In genomic region chr7:146690987-146691386, GRCh38 we compare ENCODE assay signal across 24 cellular contexts.
DNase-seq lines count a peak whose midpoint lies in the region; ATAC-seq, FAIRE-seq and TF ChIP-seq lines count a peak whose summit lies in the region.
"Had no signal": no experiment of that assay in that cellular context is flagged by ENCODE, and none has a peak within 500 bp of the region (broad histone marks: within the 10 kb centered on the region; RNA-seq: fewer than 3 reads in every experiment).

No MANE protein-coding gene starts in this region.

- TF ChIP-seq POLR2A in HepG2 (IDR thresholded peaks at IDR 0.05; ENCODE audit: insufficient read depth in 1 of 2, low read depth in 2 of 2, low read length in 2 of 2) (no peak), right lobe of liver (IDR thresholded peaks at IDR 0.05) (no peak), IMR-90 (IDR thresholded peaks at IDR 0.05; ENCODE audit: low read depth, low read length) (no peak), H1 (IDR thresholded peaks at IDR 0.05; ENCODE audit: control extremely low read depth in 1 of 2, low read depth in 2 of 2, low read length in 2 of 2) (no peak)

- H2BK120ac ChIP-seq in IMR-90 (ENCODE audit: low read depth, low read length) (no peak overlapping the region), H1 (replicated peaks; ENCODE audit: low read depth, low read length) (no peak overlapping the region)

- H3K4me1 ChIP-seq in HepG2 (ENCODE audit: insufficient read depth, low read length), result no peaks in the 10 kb centered on the region
- no peaks in the 10 kb centered on the region for H3K4me1 ChIP-seq in right lobe of liver
- no peaks in the 10 kb centered on the region for H3K4me1 ChIP-seq in IMR-90 (ENCODE audit: control insufficient read depth, insufficient read depth, low read length)
- H3K4me1 ChIP-seq in PC-9 (replicated peaks; ENCODE audit: insufficient read depth), result no peaks in the 10 kb centered on the region
- no peaks in the 10 kb centered on the region for H3K4me1 ChIP-seq in H1 (replicated peaks in 1 of 4; ENCODE audit: control insufficient read depth in 3 of 4, insufficient read depth in 4 of 4, low read length in 3 of 4)
- H3K4me1 ChIP-seq: Caco-2 had no signal

- H2BK15ac ChIP-seq in IMR-90 (ENCODE audit: low read depth, low read length) (no peak overlapping the region), H1 (ENCODE audit: low read length) (no peak overlapping the region)

- peaks cover 0 to 6% of the 10 kb centered on the region in 2 donors for H3K9me3 Mint-ChIP-seq in stimulated activated naive CD8-positive, alpha-beta T cell treated with anti-CD3 and anti-CD28 coated beads, Interleukin-15, amount 100 ng/mL, for 72 hours
- H3K9me3 Mint-ChIP-seq: CD4-positive, alpha-beta T cell had no signal

- peaks cover 84% of the 10 kb centered on the region for H3K9me3 ChIP-seq in HepG2 (ENCODE audit: low read length)
- H3K9me3 ChIP-seq in right lobe of liver, result no peaks in the 10 kb centered on the region
- no peaks in the 10 kb centered on the region for H3K9me3 ChIP-seq in IMR-90 (ENCODE audit: control insufficient read depth, insufficient read depth, low read length)
- no peaks in the 10 kb centered on the region for H3K9me3 ChIP-seq in PC-9 (ENCODE audit: insufficient read depth, low read depth)
- H3K9me3 ChIP-seq in H1 (ENCODE audit: insufficient read depth in 2 of 2, low read depth in 1 of 2, low read length in 1 of 2), result no peaks in the 10 kb centered on the region
- H3K9me3 ChIP-seq: BLaER1 treated with 17β-estradiol and CSF1 and Interleukin-3, amounts not matched to agents 10 nM and 100 nM; Caco-2 had no signal

- no peaks in the 10 kb centered on the region for H3K79me2 ChIP-seq in HepG2 (ENCODE audit: insufficient read depth, low read length)
- no peaks in the 10 kb centered on the region for H3K79me2 ChIP-seq in PC-9 (ENCODE audit: low read depth)
- no peaks in the 10 kb centered on the region for H3K79me2 ChIP-seq in H1 (ENCODE audit: control insufficient read depth in 1 of 2, insufficient read depth in 2 of 2, low read length in 2 of 2)

- H3K4ac ChIP-seq in IMR-90 (ENCODE audit: low read depth, low read length), result no peak overlapping the region
- no peak overlapping the region for H3K4ac ChIP-seq in H1 (replicated peaks; ENCODE audit: insufficient read length, low read depth, low read length)

- no peaks in the 10 kb centered on the region for H3K9me1 ChIP-seq in IMR-90 (ENCODE audit: insufficient read depth, low read length)

- dilution Hi-C loops in IMR-90 (cut with HindIII; ENCODE audit: low sequenced_read_pairs, unreplicated experiment), result no loop called here

- WGBS in HepG2 (ENCODE audit: low lambda C conversion rate), result 3% methylated on average over 3 of the region's 3 CpGs
- 52% methylated on average over 3 of the region's 3 CpGs for WGBS in right lobe of liver (ENCODE audit: insufficient coverage, low coverage, low lambda C conversion rate, missing lambda C conversion rate)
- WGBS in IMR-90 (ENCODE audit: extremely low coverage in 2 of 2, insufficient read length in 1 of 2), 2 experiments, result no CpG with 5 or more reads among the region's 3 CpGs
- WGBS in H1 (ENCODE audit: extremely low coverage in 1 of 2, insufficient coverage in 1 of 2, insufficient read length in 1 of 2, insufficient replicate concordance in 2 of 2, low coverage in 1 of 2, low lambda C conversion rate in 2 of 2, missing lambda C conversion rate in 1 of 2), 2 experiments, result 92% methylated on average over 3 of the region's 3 CpGs; no CpG with 5 or more reads in 1 of the 2 experiments

- no peaks in the 10 kb centered on the region for H4K20me1 ChIP-seq in HepG2 (ENCODE audit: insufficient read depth, low read length)
- H4K20me1 ChIP-seq in IMR-90 (ENCODE audit: insufficient read depth, low read length), result no peaks in the 10 kb centered on the region
- H4K20me1 ChIP-seq in PC-9 (ENCODE audit: insufficient read depth), result no peaks in the 10 kb centered on the region
- no peaks in the 10 kb centered on the region for H4K20me1 ChIP-seq in H1 (replicated peaks in 1 of 2; ENCODE audit: control insufficient read depth in 1 of 2, insufficient read depth in 2 of 2, low read length in 2 of 2)
- H4K20me1 ChIP-seq: BLaER1 treated with 17β-estradiol and CSF1 and Interleukin-3, amounts not matched to agents 10 nM and 100 nM had no signal

- no peak for TF ChIP-seq CTCF in HepG2 (CRISPR knock-in tag; IDR thresholded peaks at IDR 0.05)
- no peak for TF ChIP-seq CTCF in right lobe of liver (IDR thresholded peaks at IDR 0.05)
- TF ChIP-seq CTCF in IMR-90 (conservative IDR thresholded peaks at IDR 0.05; ENCODE audit: low read depth, low read length), result no peak
- TF ChIP-seq CTCF in PC-9 (conservative IDR thresholded peaks at IDR 0.05), result no peak
- TF ChIP-seq CTCF in H1 (IDR thresholded peaks at IDR 0.05; ENCODE audit: control extremely low read depth in 1 of 3, insufficient read depth in 1 of 3, low read depth in 1 of 3, low read length in 3 of 3), result no peak

- H3K18ac ChIP-seq in IMR-90 (ENCODE audit: low read depth, low read length) (no peak overlapping the region), H1 (ENCODE audit: extremely low read depth, low read length) (no peak overlapping the region)

- no peak overlapping the region for H3K23ac ChIP-seq in IMR-90 (ENCODE audit: low read depth, low read length)
- no peak overlapping the region for H3K23ac ChIP-seq in H1 (ENCODE audit: insufficient read length)

- no peak overlapping the region for H4K5ac ChIP-seq in IMR-90 (ENCODE audit: low read depth, low read length)
- no peak overlapping the region for H4K5ac ChIP-seq in H1 (ENCODE audit: insufficient read length, low read depth, low read length)

- no peak for ATAC-seq in HepG2
- ATAC-seq in right lobe of liver, result no peak
- ATAC-seq in IMR-90 (ENCODE audit: low read depth), result no peak
- no peak for ATAC-seq in stimulated activated naive CD8-positive, alpha-beta T cell treated with anti-CD3 and anti-CD28 coated beads, Interleukin-15, amount 100 ng/mL, for 72 hours
- ATAC-seq: CD8-positive, alpha-beta T cell had no signal

- no peak overlapping the region for H4K8ac ChIP-seq in IMR-90 (ENCODE audit: low read depth in 2 of 2, low read length in 2 of 2)
- H4K8ac ChIP-seq in H1 (ENCODE audit: extremely low read depth, insufficient read depth, low read length), result no peak overlapping the region

- CTCF ChIA-PET in HepG2 (lab: Yijun Ruan, JAX; ENCODE audit: low intra/inter-chr PET ratio, low total read pairs) (no interaction called here), IMR-90 (lab: Yijun Ruan, JAX) (interaction anchor here (0.5 kb wide), 1 partner anchor 30 kb away, joined by 3 read pairs; no protein-coding TSS in a partner anchor), PC-9 (lab: Charles Lee) (no interaction called here), H1 (lab: Charles Lee; ENCODE audit: partially characterized antibody) (no interaction called here)

- TF ChIP-seq RAD21 in HepG2 (CRISPR knock-in tag; IDR thresholded peaks at IDR 0.05) (no peak), IMR-90 (IDR thresholded peaks at IDR 0.05; ENCODE audit: low read length) (no peak), H1 (IDR thresholded peaks at IDR 0.05 in 1 of 2, conservative IDR thresholded peaks at IDR 0.05 in 1 of 2; ENCODE audit: low read depth in 2 of 2, low read length in 2 of 2) (no peak)

- H3F3A ChIP-seq in PC-9 (ENCODE audit: insufficient read depth, low read depth), result no peaks in the 10 kb centered on the region

- H2BK5ac ChIP-seq in IMR-90 (ENCODE audit: low read depth, low read length, poor library complexity, severe bottlenecking) (no peak overlapping the region), H1 (ENCODE audit: low read depth, low read length) (no peak overlapping the region)

- H2AK5ac ChIP-seq in IMR-90 (ENCODE audit: low read depth, low read length) (no peak overlapping the region), H1 (ENCODE audit: low read depth, low read length) (no peak overlapping the region)

- no peak overlapping the region for H3K27ac Mint-ChIP-seq in stimulated activated naive CD8-positive, alpha-beta T cell treated with anti-CD3 and anti-CD28 coated beads, Interleukin-15, amount 100 ng/mL, for 72 hours
- H3K27ac Mint-ChIP-seq: B cell; CD4-positive, alpha-beta T cell; CD8-positive, alpha-beta T cell had no signal

- H4K91ac ChIP-seq in IMR-90 (ENCODE audit: insufficient read depth, low read depth, low read length), result no peak overlapping the region
- no peak overlapping the region for H4K91ac ChIP-seq in H1 (replicated peaks; ENCODE audit: insufficient read length, low read length)

- in situ Hi-C loops in HepG2 (cut with HindIII; ENCODE audit: extremely low pct_ligation_motif_present, low pct_unique_long_range_greater_than_20kb) (no loop called here), IMR-90 (cut with MboI; ENCODE audit: low sequenced_read_pairs) (no loop called here)

- H2AFZ ChIP-seq in HepG2 (ENCODE audit: low read length) (no peak overlapping the region), IMR-90 (replicated peaks; ENCODE audit: low read length, poor library complexity) (no peak overlapping the region), PC-9 (0 out of 2 replicates have a peak overlapping the region, but pooled peaks have one; percentile 40), H1 (ENCODE audit: low read length) (no peak overlapping the region)

- H2AK9ac ChIP-seq in IMR-90 (replicated peaks; ENCODE audit: low read depth, low read length, poor library complexity), result no peak overlapping the region

- BruUV-seq in HepG2 (replicated peaks; lab: Mats Ljungman, UMichigan) (no TSS peak), IMR-90 (replicated peaks; lab: Mats Ljungman, UMichigan) (no TSS peak), PC-9 (replicated peaks; lab: Mats Ljungman, UMichigan) (no TSS peak)

- no peak overlapping the region for H3K4me3 Mint-ChIP-seq in stimulated activated naive CD8-positive, alpha-beta T cell treated with anti-CD3 and anti-CD28 coated beads, Interleukin-15, amount 100 ng/mL, for 72 hours
- H3K4me3 Mint-ChIP-seq: B cell; CD4-positive, alpha-beta T cell; CD8-positive, alpha-beta T cell had no signal

- H3K23me2 ChIP-seq in H1 (ENCODE audit: low read depth, low read length), result no peaks in the 10 kb centered on the region

- H3K4me3 ChIP-seq in HepG2 (replicated peaks in 1 of 3; ENCODE audit: insufficient read depth in 1 of 3, low read depth in 2 of 3, low read length in 3 of 3), result no peak overlapping the region
- H3K4me3 ChIP-seq in right lobe of liver, result no peak overlapping the region
- no peak overlapping the region for H3K4me3 ChIP-seq in IMR-90 (ENCODE audit: insufficient read depth, low read depth, low read length)
- no peak overlapping the region for H3K4me3 ChIP-seq in PC-9
- no peak overlapping the region for H3K4me3 ChIP-seq in H1 (ENCODE audit: extremely low read depth in 1 of 4, insufficient read depth in 2 of 4, low read depth in 3 of 4, low read length in 4 of 4)
- H3K4me3 ChIP-seq: BLaER1 treated with 17β-estradiol and CSF1 and Interleukin-3, amounts not matched to agents 10 nM and 100 nM had no signal

- H2BK12ac ChIP-seq in H1 (ENCODE audit: low read depth, low read length), result no peak overlapping the region

- H2BK20ac ChIP-seq in IMR-90 (ENCODE audit: low read depth, low read length), result no peak overlapping the region
- H2BK20ac ChIP-seq in H1 (ENCODE audit: low read length), result no peak overlapping the region

- no peaks in the 10 kb centered on the region for H3K36me3 ChIP-seq in HepG2 (replicated peaks in 1 of 2; ENCODE audit: control insufficient read depth in 1 of 2, insufficient read depth in 2 of 2, low read length in 2 of 2)
- no peaks in the 10 kb centered on the region for H3K36me3 ChIP-seq in right lobe of liver
- no peaks in the 10 kb centered on the region for H3K36me3 ChIP-seq in IMR-90 (ENCODE audit: control insufficient read depth, insufficient read depth, low read length)
- no peaks in the 10 kb centered on the region for H3K36me3 ChIP-seq in PC-9 (ENCODE audit: low read depth)
- no peaks in the 10 kb centered on the region for H3K36me3 ChIP-seq in H1 (ENCODE audit: control insufficient read depth in 2 of 4, insufficient read depth in 4 of 4, low read length in 3 of 4)
- H3K36me3 ChIP-seq: BLaER1 treated with 17β-estradiol and CSF1 and Interleukin-3, amounts not matched to agents 10 nM and 100 nM had no signal

- H3K14ac ChIP-seq in IMR-90 (replicated peaks; ENCODE audit: low read depth, low read length), result no peak overlapping the region
- no peak overlapping the region for H3K14ac ChIP-seq in H1 (ENCODE audit: insufficient read length)

- H3K27me3 ChIP-seq in HepG2 (ENCODE audit: control insufficient read depth in 1 of 2, insufficient read depth in 2 of 2, low read length in 2 of 2) (no peaks in the 10 kb centered on the region), right lobe of liver (no peaks in the 10 kb centered on the region), IMR-90 (ENCODE audit: control insufficient read depth, insufficient read depth, low read length) (no peaks in the 10 kb centered on the region), PC-9 (ENCODE audit: insufficient read depth, low read depth) (no peaks in the 10 kb centered on the region), H1 (replicated peaks in 1 of 4; ENCODE audit: control insufficient read depth in 3 of 4, extremely low read depth in 1 of 4, insufficient read depth in 3 of 4, low read length in 3 of 4) (no peaks in the 10 kb centered on the region)
- H3K27me3 ChIP-seq: BLaER1 treated with 17β-estradiol and CSF1 and Interleukin-3, amounts not matched to agents 10 nM and 100 nM had no signal

- no peaks in the 10 kb centered on the region for H3K27me3 Mint-ChIP-seq in stimulated activated naive CD8-positive, alpha-beta T cell treated with anti-CD3 and anti-CD28 coated beads, Interleukin-15, amount 100 ng/mL, for 72 hours
- H3K27me3 Mint-ChIP-seq: B cell; CD4-positive, alpha-beta T cell had no signal

- TF ChIP-seq EP300 in HepG2 (IDR thresholded peaks at IDR 0.05; ENCODE audit: low read depth in 2 of 2, low read length in 2 of 2) (no peak), HepG2 (CRISPR knock-in tag; IDR thresholded peaks at IDR 0.05; ENCODE audit: borderline replicate concordance) (no peak), H1 (IDR thresholded peaks at IDR 0.05; ENCODE audit: borderline replicate concordance in 1 of 2, low read depth in 2 of 2, low read length in 2 of 2) (no peak)

- DNase-seq in HepG2 (ENCODE audit: low spot score) (no peak), right lobe of liver (no peak), IMR-90 (no peak), PC-9 (no peak), H1 (ENCODE audit: low read depth in 1 of 2, low spot score in 2 of 2) (no peak), dedifferentiated amniotic fluid mesenchymal stem cell (ENCODE audit: extremely low spot score) (no peak), activated gamma-delta T cell (lab: John Stamatoyannopoulos, UW) (no peak)
- no peak for DNase-seq in stimulated activated naive CD8-positive, alpha-beta T cell treated with anti-CD3 and anti-CD28 coated beads, Interleukin-15, amount 100 ng/mL, for 72 hours
- DNase-seq: 8988T; AML-193; Caco-2; Calu3; CD4-positive, alpha-beta T cell; CD8-positive, alpha-beta T cell; DMS79 treated with DMSO at 0.1 percent for 48 hours; GF-D8 had no signal

- H3K9ac ChIP-seq in HepG2 (ENCODE audit: insufficient read depth, low read depth, low read length) (no peak overlapping the region), IMR-90 (ENCODE audit: low read depth, low read length) (no peak overlapping the region), H1 (replicated peaks in 1 of 4; ENCODE audit: extremely low read depth in 1 of 4, low read depth in 3 of 4, low read length in 3 of 4) (no peak overlapping the region)
- H3K9ac ChIP-seq: BLaER1 treated with 17β-estradiol and CSF1 and Interleukin-3, amounts not matched to agents 10 nM and 100 nM had no signal

- H3K4me2 ChIP-seq in HepG2 (ENCODE audit: low read depth, low read length) (no peak overlapping the region), IMR-90 (ENCODE audit: low read depth, low read length) (no peak overlapping the region), PC-9 (no peak overlapping the region), H1 (ENCODE audit: insufficient read depth in 1 of 2, low read depth in 2 of 2, low read length in 2 of 2) (no peak overlapping the region)

- H3K4me1 Mint-ChIP-seq in stimulated activated naive CD8-positive, alpha-beta T cell treated with anti-CD3 and anti-CD28 coated beads, Interleukin-15, amount 100 ng/mL, for 72 hours, result no peaks in the 10 kb centered on the region
- H3K4me1 Mint-ChIP-seq: B cell had no signal

- H3K56ac ChIP-seq in IMR-90 (ENCODE audit: extremely low read depth, insufficient read depth, low read length), result no peak overlapping the region
- no peak overlapping the region for H3K56ac ChIP-seq in H1 (replicated peaks; ENCODE audit: insufficient read length, low read depth, low read length)

- H3K9me2 ChIP-seq in PC-9 (ENCODE audit: insufficient read depth), result no peaks in the 10 kb centered on the region

- FAIRE-seq in HepG2 (lab: Jason Lieb, UNC), result no peak
- no peak for FAIRE-seq in H1 (lab: Jason Lieb, UNC)
- FAIRE-seq: A204.1, D721Med, G401.6, GM12891, GM19239 had no signal

- POLR2A ChIA-PET in HepG2 (lab: Yijun Ruan, JAX), result no interaction called here
- POLR2A ChIA-PET in IMR-90 (lab: Charles Lee; ENCODE audit: unreplicated experiment), result interaction anchor here (0.6 kb wide), 1 partner anchor 1551 kb away, joined by 4 read pairs; no protein-coding TSS in a partner anchor
- POLR2A ChIA-PET in PC-9 (lab: Charles Lee; ENCODE audit: unreplicated experiment), result no interaction called here
- POLR2A ChIA-PET in H1 (lab: Charles Lee; ENCODE audit: partially characterized antibody), result no interaction called here

- intact Hi-C loops in HepG2 (cut with micrococcal nuclease; ENCODE audit: unreplicated experiment) (no loop called here), right lobe of liver (cut with DNase I) (no loop called here), IMR-90 (cut with micrococcal nuclease) (no loop called here), PC-9 (cut with micrococcal nuclease; ENCODE audit: unreplicated experiment) (no loop called here)

- H3K79me1 ChIP-seq in IMR-90 (ENCODE audit: low read depth in 1 of 2, low read length in 2 of 2) (no peaks in the 10 kb centered on the region), H1 (ENCODE audit: low read depth, low read length) (no peaks in the 10 kb centered on the region)

- H3K27ac ChIP-seq in HepG2 (ENCODE audit: extremely low read length, insufficient read depth, low read length), result no peak overlapping the region
- H3K27ac ChIP-seq in right lobe of liver, result no peak overlapping the region
- H3K27ac ChIP-seq in IMR-90 (ENCODE audit: insufficient read depth, low read length), result no peak overlapping the region
- H3K27ac ChIP-seq in PC-9, result no peak overlapping the region
- no peak overlapping the region for H3K27ac ChIP-seq in H1 (ENCODE audit: low read depth, low read length)
- H3K27ac ChIP-seq: BLaER1 treated with 17β-estradiol and CSF1 and Interleukin-3, amounts not matched to agents 10 nM and 100 nM; C4-2B had no signal

Comparison
In these comparisons a context has a peak if more than half of its experiments do, and no peak if none do; other contexts are left out.
1. Of the 41 proteins assayed by ChIP-seq in both HepG2 and H1: peak only in HepG2: none; only in H1: none; in both: MAFK; in neither: 40.